In the genomic region with DNA sequence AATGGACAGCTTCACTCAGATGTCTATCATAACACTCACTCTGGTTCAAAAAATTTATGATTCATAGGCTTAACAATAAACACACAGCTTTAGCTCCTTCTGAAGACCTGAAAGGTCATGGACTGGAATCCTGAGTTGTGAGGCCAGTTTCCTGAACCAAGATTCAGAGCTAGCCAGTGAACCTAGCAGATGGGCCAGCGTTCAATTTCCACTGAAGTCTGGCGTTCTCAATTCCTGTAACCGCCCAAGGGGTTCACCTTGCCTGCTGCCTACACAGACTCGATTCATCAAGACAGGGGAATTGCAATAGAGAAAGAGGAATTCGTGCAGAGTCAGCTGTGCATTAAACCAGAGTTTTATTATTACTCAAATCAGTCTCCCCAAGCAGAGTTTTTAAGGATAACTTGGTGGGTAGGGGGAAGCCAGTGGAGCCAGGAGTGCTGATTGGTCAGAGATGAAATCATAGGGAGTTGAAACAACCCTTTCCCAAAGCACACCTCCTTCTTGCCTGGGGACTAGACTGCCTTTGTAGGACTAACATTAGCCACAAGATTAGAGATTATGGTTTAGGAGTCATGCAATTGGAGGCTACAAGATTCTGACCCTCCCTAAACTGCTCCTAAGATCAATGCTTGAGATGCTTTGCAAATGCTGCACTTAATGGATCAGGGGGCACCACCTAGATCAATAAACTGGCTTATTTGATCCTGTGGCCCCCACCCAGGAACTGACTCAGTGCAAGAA, we compare ENCODE assay signal across 19 cellular contexts.
"Had no signal": no experiment of that assay in that cellular context is flagged by ENCODE, and none has a peak within 500 bp of the region (broad histone marks: within the 10 kb centered on the region; RNA-seq: fewer than 3 reads in every experiment).

No MANE protein-coding gene starts in this region.

- H3K4me1 ChIP-seq: ascending aorta, psoas muscle, upper lobe of left lung had no signal

- H3K27ac ChIP-seq: ascending aorta, epithelial cell of prostate, psoas muscle, upper lobe of left lung had no signal

- DNase-seq: activated CD4-positive, alpha-beta T cell treated with anti-CD3 and anti-CD28 coated beads for 1 hour; activated CD4-positive, alpha-beta T cell treated with anti-CD3 and anti-CD28 coated beads, Interleukin-2, amount 50 U/mL, for 48 hours; activated CD8-positive, alpha-beta memory T cell treated with anti-CD3 and anti-CD28 coated beads, Interleukin-2, amount 10 ng/mL, durations not matched to agents 7 days and 5 days; activated gamma-delta T cell; activated naive CD8-positive, alpha-beta T cell treated with anti-CD3 and anti-CD28 coated beads, Interleukin-2, amount 10 ng/mL, durations not matched to agents 7 days and 5 days; activated T-cell treated with anti-CD3 and anti-CD28 coated beads, Interleukin-2, amount 50 U/mL, for 4 hours; caudate nucleus; cortex of kidney; effector memory CD4-positive, alpha-beta T cell; hypothalamus; left cardiac atrium; psoas muscle; stimulated activated CD4-positive, alpha-beta T cell treated with anti-CD3 and anti-CD28 coated beads, Interleukin-2, amount 100 ng/mL, for 48 hours; stimulated activated naive CD4-positive, alpha-beta T cell treated with Interleukin-2 at 50 U/mL for 16 hours; T-helper 9 cell; upper lobe of left lung had no signal

- H3K36me3 ChIP-seq: ascending aorta, upper lobe of left lung had no signal

- H3K4me3 ChIP-seq: ascending aorta, psoas muscle, upper lobe of left lung had no signal

- ATAC-seq: activated CD8-positive, alpha-beta memory T cell treated with anti-CD3 and anti-CD28 coated beads, Interleukin-2, amount 10 ng/mL, durations not matched to agents 7 days and 5 days; activated T-cell treated with anti-CD3 and anti-CD28 coated beads, Interleukin-2, amount 50 U/mL, for 4 hours; left cardiac atrium; natural killer cell treated with Interleukin-12 subunit alpha and Interleukin-12 subunit beta and Interleukin-15 and Interleukin-18, amount 100 ng/mL, for 72 hours; psoas muscle had no signal

- H3K9me3 ChIP-seq: ascending aorta, psoas muscle, upper lobe of left lung had no signal

- H3K27me3 ChIP-seq: ascending aorta, upper lobe of left lung had no signal
